ENCODE assay signal across 16 cellular contexts in the genomic region with DNA sequence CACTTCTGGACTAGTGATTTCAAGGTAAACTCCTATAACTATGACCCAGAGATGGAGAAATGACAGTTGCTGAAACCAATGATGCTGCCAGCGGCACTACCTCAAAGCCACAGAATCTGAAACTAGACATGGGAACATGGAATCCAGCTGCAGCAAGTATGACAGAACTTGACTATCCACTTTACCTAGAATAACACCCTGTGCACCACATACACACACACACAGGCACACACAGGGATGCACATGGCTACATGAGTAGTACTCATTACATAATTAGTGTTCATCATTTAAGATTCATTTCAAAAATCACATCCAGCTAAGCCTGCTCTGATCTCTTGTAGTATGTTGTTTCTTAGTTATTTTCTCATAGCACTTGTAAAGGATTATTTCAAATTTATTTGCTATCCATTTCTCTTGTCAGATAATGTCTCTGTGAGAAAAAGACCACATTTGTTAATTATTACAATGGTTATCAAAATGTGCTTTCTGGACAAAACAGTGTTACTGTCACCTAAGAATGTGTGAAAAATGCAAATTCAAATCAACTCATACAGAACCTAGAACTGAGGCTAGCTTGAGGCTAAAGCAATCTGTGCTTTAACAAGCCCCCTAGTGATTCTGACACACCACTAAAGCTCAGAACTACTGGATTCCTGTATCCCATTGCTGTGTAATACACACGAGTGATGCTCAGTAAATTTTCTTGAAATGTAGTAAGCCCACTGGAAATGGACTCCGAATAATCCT. TPM values are rescaled to one million over a fixed set of nuclear protein-coding genes. Genes with fewer than 3 reads are reported as not detected.
DNase-seq lines count a peak whose midpoint lies in the region; ATAC-seq lines count a peak whose summit lies in the region.
"Had no signal": no experiment of that assay in that cellular context is flagged by ENCODE, and none has a peak within 500 bp of the region (broad histone marks: within the 10 kb centered on the region; RNA-seq: fewer than 3 reads in every experiment).

No MANE protein-coding gene starts in this region.

- H3K36me3 Mint-ChIP-seq in stimulated activated effector memory CD8-positive, alpha-beta T cell treated with anti-CD3 and anti-CD28 coated beads, Interleukin-12 subunit alpha, Interleukin-12 subunit beta, amount 100 ng/mL, for 72 hours, result no peaks in the 10 kb centered on the region
- H3K36me3 Mint-ChIP-seq: CD4-positive, alpha-beta memory T cell; IgD-negative memory B cell had no signal

- peak; percentile 58 for ATAC-seq in GM18867 (IDR thresholded peaks at IDR 0.05; ENCODE audit: unreplicated experiment)
- peak; percentile 51 for ATAC-seq in GM19467 (IDR thresholded peaks at IDR 0.05; ENCODE audit: unreplicated experiment)
- peak; percentile 49 for ATAC-seq in HG03342 (IDR thresholded peaks at IDR 0.05; ENCODE audit: unreplicated experiment)
- ATAC-seq in stimulated activated effector memory CD8-positive, alpha-beta T cell treated with anti-CD3 and anti-CD28 coated beads, Interleukin-12 subunit alpha, Interleukin-12 subunit beta, amount 100 ng/mL, for 72 hours, result no peak
- no peak for ATAC-seq in left cardiac atrium

- H3K4me3 Mint-ChIP-seq in stimulated activated effector memory CD8-positive, alpha-beta T cell treated with anti-CD3 and anti-CD28 coated beads, Interleukin-12 subunit alpha, Interleukin-12 subunit beta, amount 100 ng/mL, for 72 hours, result no peak overlapping the region
- H3K4me3 Mint-ChIP-seq: CD4-positive, alpha-beta memory T cell; H9; IgD-negative memory B cell had no signal

- H3K27ac Mint-ChIP-seq in stimulated activated effector memory CD8-positive, alpha-beta T cell treated with anti-CD3 and anti-CD28 coated beads, Interleukin-12 subunit alpha, Interleukin-12 subunit beta, amount 100 ng/mL, for 72 hours, result no peak overlapping the region
- H3K27ac Mint-ChIP-seq: CD4-positive, alpha-beta memory T cell; H9; IgD-negative memory B cell had no signal

- peaks cover 5% of the 10 kb centered on the region for H3K9me3 Mint-ChIP-seq in stimulated activated effector memory CD8-positive, alpha-beta T cell treated with anti-CD3 and anti-CD28 coated beads, Interleukin-12 subunit alpha, Interleukin-12 subunit beta, amount 100 ng/mL, for 72 hours

- no peaks in the 10 kb centered on the region for H3K4me1 Mint-ChIP-seq in stimulated activated effector memory CD8-positive, alpha-beta T cell treated with anti-CD3 and anti-CD28 coated beads, Interleukin-12 subunit alpha, Interleukin-12 subunit beta, amount 100 ng/mL, for 72 hours
- H3K4me1 Mint-ChIP-seq: CD4-positive, alpha-beta memory T cell; H9; IgD-negative memory B cell had no signal

- DNase-seq in DMS114 treated with DMSO at 0.1 percent for 48 hours (lab: John Stamatoyannopoulos, UW; ENCODE audit: unreplicated experiment) (no peak), amygdala (lab: John Stamatoyannopoulos, UW) (no peak), left cardiac atrium (no peak)
- no peak for DNase-seq in stimulated activated effector memory CD8-positive, alpha-beta T cell treated with anti-CD3 and anti-CD28 coated beads, Interleukin-12 subunit alpha, Interleukin-12 subunit beta, amount 100 ng/mL, for 72 hours (ENCODE audit: low spot score in 2 of 2)
- DNase-seq: BE2C; CD4-positive, alpha-beta memory T cell; DMS153; DMS79 treated with DMSO at 0.1 percent for 48 hours; EL; GOT3; H9; KG1 had no signal

- intact Hi-C loops in left cardiac atrium (cut with DNase I), result no loop called here

RNA-seq across cellular contexts. Expression of a gene that starts 59.4 kb away (rescaled TPM):
- 10 to 100 TPM; 16.9 to 19.2 TPM for total RNA-seq in left cardiac atrium

Comparison
In these comparisons a context has a peak if more than half of its experiments do, and no peak if none do; other contexts are left out.
1. ATAC-seq: peak in GM18867 (single experiment), GM19467 (single experiment) and HG03342 (single experiment); none in stimulated activated effector memory CD8-positive, alpha-beta T cell treated with anti-CD3 and anti-CD28 coated beads, Interleukin-12 subunit alpha, Interleukin-12 subunit beta, amount 100 ng/mL, for 72 hours (single experiment) and left cardiac atrium (0 of 2).